ENCODE assay signal across 1 cellular context in genomic region chr19:43789029-43789428, GRCh38.
A peak's percentile ranks its signal among the peaks of the same experiment; 100 is the strongest.
TF ChIP-seq lines count a peak whose summit lies in the region.

No MANE protein-coding gene starts in this region.

TF ChIP-seq in K562, 482 proteins besides CTCF, POLR2A, EP300 and RAD21 (continued from another document and continues in another):
- TF ChIP-seq ARID4B (CRISPR knock-in tag; IDR thresholded peaks at IDR 0.05): peak; percentile 80; the same call in 1 of the 2 replicates
- TF ChIP-seq KAT2B (IDR thresholded peaks at IDR 0.05; ENCODE audit: low read depth, low read length): no peak
- no peak for TF ChIP-seq CBFA2T2 (conservative IDR thresholded peaks at IDR 0.05)
- TF ChIP-seq CBX3 (IDR thresholded peaks at IDR 0.05; ENCODE audit: borderline replicate concordance in 1 of 2, low read length in 2 of 2): peak in 1 of 2 experiments; percentile 55; a peak in 1 of 3 replicates
- TF ChIP-seq RBBP5 (IDR thresholded peaks at IDR 0.05; ENCODE audit: borderline replicate concordance, insufficient read depth, low read length, poor library complexity, severe bottlenecking): no peak
- TF ChIP-seq MIER1 (IDR thresholded peaks at IDR 0.05; ENCODE audit: low read depth): peak; percentile 99
- no peak for TF ChIP-seq RBFOX2 (IDR thresholded peaks at IDR 0.05; ENCODE audit: low read depth, low read length)
- TF ChIP-seq GTF2F1 (IDR thresholded peaks at IDR 0.05; ENCODE audit: low read depth, low read length): no peak
- TF ChIP-seq CGGBP1 (CRISPR knock-in tag; IDR thresholded peaks at IDR 0.05): no peak
- TF ChIP-seq HINFP (tag; conservative IDR thresholded peaks at IDR 0.05; ENCODE audit: low read depth): peak; percentile 69; the same call in 1 of the 2 replicates
- TF ChIP-seq ZNF124 (CRISPR knock-in tag; IDR thresholded peaks at IDR 0.05): no peak
- TF ChIP-seq ATF2 (CRISPR knock-in tag; IDR thresholded peaks at IDR 0.05): no peak
- peak; percentile 94 for TF ChIP-seq SPI1 (IDR thresholded peaks at IDR 0.05; ENCODE audit: borderline replicate concordance, low read depth, low read length)
- TF ChIP-seq ZNF561 (CRISPR knock-in tag; conservative IDR thresholded peaks at IDR 0.05): no peak
- no peak for TF ChIP-seq HMGN3 (IDR thresholded peaks at IDR 0.05; ENCODE audit: borderline replicate concordance, extremely low read depth, insufficient read length, low read depth, low read length)
- no peak for TF ChIP-seq EP400 (IDR thresholded peaks at IDR 0.05)
- TF ChIP-seq MITF (IDR thresholded peaks at IDR 0.05): no peak
- TF ChIP-seq FOS (IDR thresholded peaks at IDR 0.05; ENCODE audit: extremely low read depth, insufficient read length): no peak
- no peak for TF ChIP-seq U2AF2 (optimal IDR thresholded peaks at IDR 0.05; ENCODE audit: low read depth, low read length)
- TF ChIP-seq ZNF121 (CRISPR knock-in tag; conservative IDR thresholded peaks at IDR 0.05): no peak
- no peak for TF ChIP-seq ZNF282 (CRISPR knock-in tag; IDR thresholded peaks at IDR 0.05)
- no peak for TF ChIP-seq BRF1 (IDR thresholded peaks at IDR 0.05; ENCODE audit: borderline replicate concordance, extremely low read depth, insufficient read length)
- TF ChIP-seq GTF2B (IDR thresholded peaks at IDR 0.05; ENCODE audit: extremely low read depth, insufficient read length): no peak
- no peak for TF ChIP-seq GABPB2 (CRISPR knock-in tag; conservative IDR thresholded peaks at IDR 0.05)
- TF ChIP-seq BMI1 (IDR thresholded peaks at IDR 0.05; ENCODE audit: low read length): no peak
- no peak for TF ChIP-seq L3MBTL2 (IDR thresholded peaks at IDR 0.05)
- TF ChIP-seq ZNF318 (IDR thresholded peaks at IDR 0.05; ENCODE audit: borderline replicate concordance in 1 of 2, low read depth in 1 of 2): no peak
- TF ChIP-seq IRF2 (CRISPR knock-in tag; IDR thresholded peaks at IDR 0.05): no peak
- TF ChIP-seq ZNF174 (CRISPR knock-in tag; IDR thresholded peaks at IDR 0.05): no peak
- TF ChIP-seq SRF (CRISPR knock-in tag; IDR thresholded peaks at IDR 0.05): peak in 1 of 2 experiments; percentile 90; a peak in 2 of 4 replicates
- TF ChIP-seq ZNF316 (IDR thresholded peaks at IDR 0.05): no peak
- no peak for TF ChIP-seq ADNP (tag; IDR thresholded peaks at IDR 0.05)
- TF ChIP-seq CHD4 (IDR thresholded peaks at IDR 0.05; ENCODE audit: insufficient read depth, insufficient replicate concordance, low read depth, low read length, poor library complexity, severe bottlenecking): no peak
- no peak for TF ChIP-seq RERE (CRISPR knock-in tag; IDR thresholded peaks at IDR 0.05; ENCODE audit: borderline replicate concordance)
- no peak for TF ChIP-seq CC2D1A (IDR thresholded peaks at IDR 0.05)
- TF ChIP-seq POLR2AphosphoS5 (IDR thresholded peaks at IDR 0.05; ENCODE audit: control insufficient read depth, insufficient read depth, low read depth, low read length): no peak
